In the genomic region with DNA sequence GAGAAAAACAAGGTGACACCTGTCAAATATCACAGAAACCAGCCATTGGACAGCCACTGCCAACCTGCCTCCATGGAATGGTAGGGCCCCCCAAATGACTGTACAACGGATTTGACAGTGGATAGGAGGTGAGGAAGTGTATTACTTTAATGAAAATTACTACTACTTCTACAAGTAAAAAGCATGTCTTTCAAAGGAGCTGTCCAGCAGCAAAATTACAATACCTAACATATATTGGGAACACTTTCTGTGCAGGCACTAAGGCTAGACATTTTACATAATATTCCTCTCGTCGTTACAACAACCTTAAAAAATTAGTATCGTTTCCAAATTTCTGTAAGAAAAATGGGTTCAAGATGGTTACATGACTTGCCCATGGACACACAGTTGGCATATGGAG, we compare ENCODE assay signal across 27 cellular contexts.
"Had no signal": no experiment of that assay in that cellular context is flagged by ENCODE, and none has a peak within 500 bp of the region (broad histone marks: within the 10 kb centered on the region; RNA-seq: fewer than 3 reads in every experiment).

No MANE protein-coding gene starts in this region.

- H3K27me3 ChIP-seq: brain microvascular endothelial cell, gastroesophageal sphincter, upper lobe of left lung had no signal

- H3K4me3 Mint-ChIP-seq: activated naive CD4-positive, alpha-beta T cell treated with anti-CD3 and anti-CD28 coated beads for 36 hours; T-helper 1 cell treated with Interleukin-12 subunit alpha and Interleukin-12 subunit beta and Interleukin-4 antibody, amounts not matched to agents 30 μg/mL and 1 μg/mL, for 36 hours had no signal

- H3K27ac Mint-ChIP-seq: activated naive CD4-positive, alpha-beta T cell treated with anti-CD3 and anti-CD28 coated beads for 36 hours; T-helper 1 cell treated with Interleukin-12 subunit alpha and Interleukin-12 subunit beta and Interleukin-4 antibody, amounts not matched to agents 30 μg/mL and 1 μg/mL, for 36 hours had no signal

- H3K27ac ChIP-seq: brain microvascular endothelial cell, gastroesophageal sphincter, lower lobe of right lung, parathyroid adenoma, upper lobe of left lung had no signal

- H2AFZ ChIP-seq: parathyroid adenoma had no signal

- H3K9ac ChIP-seq: parathyroid adenoma had no signal

- H3K9me3 Mint-ChIP-seq: activated naive CD4-positive, alpha-beta T cell treated with anti-CD3 and anti-CD28 coated beads for 36 hours; naive B cell; T-helper 1 cell treated with Interleukin-12 subunit alpha and Interleukin-12 subunit beta and Interleukin-4 antibody, amounts not matched to agents 30 μg/mL and 1 μg/mL, for 36 hours had no signal

- H3K27me3 Mint-ChIP-seq: naive B cell had no signal

- H3K4me1 ChIP-seq: parathyroid adenoma had no signal

- H3K36me3 ChIP-seq: brain microvascular endothelial cell, gastroesophageal sphincter, lower lobe of right lung, upper lobe of left lung had no signal

- ATAC-seq: esophagus mucosa; gastroesophageal sphincter; left colon; lower lobe of right lung; mucosa of descending colon; right cardiac atrium; stimulated activated naive CD8-positive, alpha-beta T cell treated with anti-CD3 and anti-CD28 coated beads, Interleukin-15, Interleukin-2, amounts not matched to agents 100 U/mL and 50 U/mL, for 24 hours had no signal

- DNase-seq: activated CD4-positive, alpha-beta T cell treated with anti-CD3 and anti-CD28 coated beads for 4 hours; activated CD4-positive, alpha-beta T cell treated with anti-CD3 and anti-CD28 coated beads, Interleukin-2, amount 50 U/mL, for 48 hours; activated CD4-positive, CD25-positive, alpha-beta regulatory T cell; activated naive CD4-positive, alpha-beta T cell treated with anti-CD3 and anti-CD28 coated beads for 36 hours; activated T-cell treated with anti-CD3 and anti-CD28 coated beads, Interleukin-2, amount 50 U/mL, for 48 hours; aorta; brain microvascular endothelial cell; central memory CD4-positive, alpha-beta T cell; dermis blood vessel endothelial cell; effector CD8-positive, alpha-beta T cell; head of caudate nucleus; islet precursor cell; left colon; lower lobe of right lung; mesendoderm; mucosa of descending colon; naive B cell; nucleus accumbens; right cardiac atrium; stimulated activated CD4-positive, alpha-beta T cell treated with anti-CD3 and anti-CD28 coated beads, Interleukin-4, amount 100 ng/mL, for 4 hours; stimulated activated naive CD8-positive, alpha-beta T cell treated with anti-CD3 and anti-CD28 coated beads, Interleukin-15, Interleukin-2, amounts not matched to agents 100 U/mL and 50 U/mL, for 24 hours; T1000; upper lobe of left lung had no signal

- H3K4me3 ChIP-seq: gastroesophageal sphincter, lower lobe of right lung, mucosa of descending colon, upper lobe of left lung had no signal

- H3K9me3 ChIP-seq: gastroesophageal sphincter, lower lobe of right lung, mucosa of descending colon, upper lobe of left lung had no signal
